ENCODE assay signal across 9 cellular contexts in the genomic region with DNA sequence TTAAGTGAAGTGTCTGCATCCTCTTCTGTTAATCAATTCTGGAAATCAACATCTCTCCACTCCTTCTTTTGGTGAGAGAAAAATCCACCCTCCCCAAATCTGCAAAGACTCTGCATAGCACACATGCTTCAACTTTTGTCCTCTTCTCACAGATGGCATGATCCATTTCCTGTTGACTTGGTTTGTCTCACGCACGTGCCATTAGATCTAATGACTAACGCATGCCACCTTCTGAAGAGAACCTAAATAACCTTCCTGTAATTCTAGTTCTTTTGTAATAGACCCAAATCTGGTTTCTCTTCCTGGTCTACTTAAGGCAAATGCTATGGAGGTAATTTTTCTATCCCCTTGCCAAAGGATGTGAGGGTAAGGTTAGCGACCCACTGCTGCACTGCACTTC. TPM values are rescaled to one million over a fixed set of nuclear protein-coding genes. Genes with fewer than 3 reads are reported as not detected.
A peak's percentile ranks its signal among the peaks of the same experiment; 100 is the strongest.
DNase-seq lines count a peak whose midpoint lies in the region; ATAC-seq and TF ChIP-seq lines count a peak whose summit lies in the region.
"Had no signal": no experiment of that assay in that cellular context is flagged by ENCODE, and none has a peak within 500 bp of the region (broad histone marks: within the 10 kb centered on the region; RNA-seq: fewer than 3 reads in every experiment).

No MANE protein-coding gene starts in this region.

- peaks cover 11% of the 10 kb centered on the region for H3K4me1 Mint-ChIP-seq in activated CD8-positive, alpha-beta T cell treated with anti-CD3 and anti-CD28 coated beads for 36 hours (ENCODE audit: low read depth)

- no peaks in the 10 kb centered on the region for H3K27me3 Mint-ChIP-seq in activated CD8-positive, alpha-beta T cell treated with anti-CD3 and anti-CD28 coated beads for 36 hours

- no peaks in the 10 kb centered on the region for H3K36me3 Mint-ChIP-seq in activated CD8-positive, alpha-beta T cell treated with anti-CD3 and anti-CD28 coated beads for 36 hours (ENCODE audit: low read depth)
- H3K36me3 Mint-ChIP-seq: brain had no signal

- H3K4me3 Mint-ChIP-seq in activated CD8-positive, alpha-beta T cell treated with anti-CD3 and anti-CD28 coated beads for 36 hours, result no peak overlapping the region
- H3K4me3 Mint-ChIP-seq: brain had no signal

- H3K9me3 Mint-ChIP-seq in activated CD8-positive, alpha-beta T cell treated with anti-CD3 and anti-CD28 coated beads for 36 hours, result no peaks in the 10 kb centered on the region

- POLR2A ChIA-PET in activated CD8-positive, alpha-beta T cell treated with anti-CD3 and anti-CD28 coated beads for 36 hours (lab: Charles Lee), result interaction anchor here (1.2 kb wide), 1 partner anchor 54 kb away, joined by 5 read pairs; no protein-coding TSS in a partner anchor

- no peak for TF ChIP-seq CTCF in activated CD8-positive, alpha-beta T cell treated with anti-CD3 and anti-CD28 coated beads for 36 hours (IDR thresholded peaks at IDR 0.05)

- peak; percentile 77 for ATAC-seq in HG03442 (IDR thresholded peaks at IDR 0.05; ENCODE audit: unreplicated experiment)
- peak; percentile 58 for ATAC-seq in activated CD8-positive, alpha-beta T cell treated with anti-CD3 and anti-CD28 coated beads for 36 hours

- peak; percentile 9 for DNase-seq in activated T-cell treated with anti-CD3 and anti-CD28 coated beads for 4 hours
- DNase-seq in activated T-cell treated with anti-CD3 and anti-CD28 coated beads, Interleukin-2, amount 50 U/mL, for 48 hours, result no peak
- DNase-seq in activated CD8-positive, alpha-beta T cell treated with anti-CD3 and anti-CD28 coated beads for 36 hours, result peak; percentile 52
- peak; percentile 73 for DNase-seq in myocyte (ENCODE audit: low read depth)
- DNase-seq in SK-N-DZ (ENCODE audit: low spot score), result no peak
- no peak for DNase-seq in NCI-H1417 treated with DMSO at 0.1 percent for 48 hours (lab: John Stamatoyannopoulos, UW)
- no peak for DNase-seq in C1 segment of cervical spinal cord (lab: John Stamatoyannopoulos, UW)

- peak overlapping the region; percentile 72 for H3K27ac Mint-ChIP-seq in activated CD8-positive, alpha-beta T cell treated with anti-CD3 and anti-CD28 coated beads for 36 hours
- H3K27ac Mint-ChIP-seq: brain had no signal

- CTCF ChIA-PET in activated CD8-positive, alpha-beta T cell treated with anti-CD3 and anti-CD28 coated beads for 36 hours (lab: Charles Lee), result interaction anchor here (4.1 kb wide), 1 partner anchor 473 kb away, joined by 24 read pairs; no protein-coding TSS in a partner anchor

- intact Hi-C loops in activated CD8-positive, alpha-beta T cell treated with anti-CD3 and anti-CD28 coated beads for 36 hours (cut with micrococcal nuclease), result loop anchor here (2.0 kb wide), 1 partner anchor 475 kb away; no protein-coding TSS in a partner anchor

RNA-seq across cellular contexts. Expression of a gene that starts 51.0 kb away (rescaled TPM):
- 10 to 100 TPM; 13.1 TPM for total RNA-seq in activated CD8-positive, alpha-beta T cell treated with anti-CD3 and anti-CD28 coated beads for 36 hours
- total RNA-seq in myocyte, result 27.3 and 34.8 TPM in 2 replicates
- polyA plus RNA-seq in myocyte (2012), result 16.9 TPM
- 6.2 and 7.2 TPM in 2 replicates for polyA plus RNA-seq in SK-N-DZ (2014; cell fraction: cytosol; rRNA removed)
- 14.2 and 26.1 TPM in 2 replicates for polyA plus RNA-seq in SK-N-DZ (2014; cell fraction: nucleus; rRNA removed)

RNA-seq across cellular contexts. Expression of a gene that starts 60.0 kb away (rescaled TPM):
- not detected for total RNA-seq in activated CD8-positive, alpha-beta T cell treated with anti-CD3 and anti-CD28 coated beads for 36 hours
- not detected in 2 replicates for total RNA-seq in myocyte
- not detected for polyA plus RNA-seq in myocyte (2012)
- polyA plus RNA-seq in SK-N-DZ (2014; cell fraction: cytosol; rRNA removed), result 0.46 TPM in 1 of 2 replicates, not detected in the other
- not detected in 2 replicates for polyA plus RNA-seq in SK-N-DZ (2014; cell fraction: nucleus; rRNA removed)

Comparison
In these comparisons a context has a peak if more than half of its experiments do, and no peak if none do; other contexts are left out.
1. DNase-seq: peak in activated T-cell treated with anti-CD3 and anti-CD28 coated beads for 4 hours (single experiment), activated CD8-positive, alpha-beta T cell treated with anti-CD3 and anti-CD28 coated beads for 36 hours (single experiment) and myocyte (single experiment); none in activated T-cell treated with anti-CD3 and anti-CD28 coated beads, Interleukin-2, amount 50 U/mL, for 48 hours (0 of 2), SK-N-DZ (single experiment), NCI-H1417 treated with DMSO at 0.1 percent for 48 hours (single experiment) and C1 segment of cervical spinal cord (0 of 14).